ENCODE assay signal across 3 cellular contexts in genomic region chr9:25654417-25654816, GRCh38.
TF ChIP-seq lines count a peak whose summit lies in the region.

No MANE protein-coding gene starts in this region.

TF ChIP-seq in A549, 52 proteins besides CTCF, POLR2A, EP300 and RAD21:
- peak; percentile 66 for TF ChIP-seq MAFK (IDR thresholded peaks at IDR 0.05; ENCODE audit: partially characterized antibody)
- no peak for TF ChIP-seq HOXB5 (CRISPR knock-in tag; IDR thresholded peaks at IDR 0.05)
- no peak for TF ChIP-seq SMC3 (IDR thresholded peaks at IDR 0.05)
TF ChIP-seq in A549: peak in this region for 1.

TF ChIP-seq in GM23338, 12 proteins besides CTCF, POLR2A, EP300 and RAD21:
- TF ChIP-seq REST (IDR thresholded peaks at IDR 0.05; ENCODE audit: unreplicated experiment) (no peak), ZNF114 (CRISPR knock-in tag; IDR thresholded peaks at IDR 0.05) (no peak), EZH2 (IDR thresholded peaks at IDR 0.05; ENCODE audit: low read depth, unreplicated experiment) (no peak), POLR2AphosphoS5 (IDR thresholded peaks at IDR 0.05; ENCODE audit: low read depth) (no peak), EZH2phosphoT487 (IDR thresholded peaks at IDR 0.05; ENCODE audit: unreplicated experiment) (no peak), NANOG (IDR thresholded peaks at IDR 0.05; ENCODE audit: borderline replicate concordance) (no peak), STAT1 (IDR thresholded peaks at IDR 0.05; ENCODE audit: unreplicated experiment) (no peak), ZNF331 (CRISPR knock-in tag; IDR thresholded peaks at IDR 0.05; ENCODE audit: low read depth) (no peak), JUNB (IDR thresholded peaks at IDR 0.05; ENCODE audit: unreplicated experiment) (no peak), CREB1 (CRISPR knock-in tag; IDR thresholded peaks at IDR 0.05; ENCODE audit: low read depth) (no peak)
- TF ChIP-seq, protein P1, sequence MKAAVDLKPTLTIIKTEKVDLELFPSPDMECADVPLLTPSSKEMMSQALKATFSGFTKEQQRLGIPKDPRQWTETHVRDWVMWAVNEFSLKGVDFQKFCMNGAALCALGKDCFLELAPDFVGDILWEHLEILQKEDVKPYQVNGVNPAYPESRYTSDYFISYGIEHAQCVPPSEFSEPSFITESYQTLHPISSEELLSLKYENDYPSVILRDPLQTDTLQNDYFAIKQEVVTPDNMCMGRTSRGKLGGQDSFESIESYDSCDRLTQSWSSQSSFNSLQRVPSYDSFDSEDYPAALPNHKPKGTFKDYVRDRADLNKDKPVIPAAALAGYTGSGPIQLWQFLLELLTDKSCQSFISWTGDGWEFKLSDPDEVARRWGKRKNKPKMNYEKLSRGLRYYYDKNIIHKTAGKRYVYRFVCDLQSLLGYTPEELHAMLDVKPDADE (IDR thresholded peaks at IDR 0.05), result no peak
- TF ChIP-seq, protein P2, sequence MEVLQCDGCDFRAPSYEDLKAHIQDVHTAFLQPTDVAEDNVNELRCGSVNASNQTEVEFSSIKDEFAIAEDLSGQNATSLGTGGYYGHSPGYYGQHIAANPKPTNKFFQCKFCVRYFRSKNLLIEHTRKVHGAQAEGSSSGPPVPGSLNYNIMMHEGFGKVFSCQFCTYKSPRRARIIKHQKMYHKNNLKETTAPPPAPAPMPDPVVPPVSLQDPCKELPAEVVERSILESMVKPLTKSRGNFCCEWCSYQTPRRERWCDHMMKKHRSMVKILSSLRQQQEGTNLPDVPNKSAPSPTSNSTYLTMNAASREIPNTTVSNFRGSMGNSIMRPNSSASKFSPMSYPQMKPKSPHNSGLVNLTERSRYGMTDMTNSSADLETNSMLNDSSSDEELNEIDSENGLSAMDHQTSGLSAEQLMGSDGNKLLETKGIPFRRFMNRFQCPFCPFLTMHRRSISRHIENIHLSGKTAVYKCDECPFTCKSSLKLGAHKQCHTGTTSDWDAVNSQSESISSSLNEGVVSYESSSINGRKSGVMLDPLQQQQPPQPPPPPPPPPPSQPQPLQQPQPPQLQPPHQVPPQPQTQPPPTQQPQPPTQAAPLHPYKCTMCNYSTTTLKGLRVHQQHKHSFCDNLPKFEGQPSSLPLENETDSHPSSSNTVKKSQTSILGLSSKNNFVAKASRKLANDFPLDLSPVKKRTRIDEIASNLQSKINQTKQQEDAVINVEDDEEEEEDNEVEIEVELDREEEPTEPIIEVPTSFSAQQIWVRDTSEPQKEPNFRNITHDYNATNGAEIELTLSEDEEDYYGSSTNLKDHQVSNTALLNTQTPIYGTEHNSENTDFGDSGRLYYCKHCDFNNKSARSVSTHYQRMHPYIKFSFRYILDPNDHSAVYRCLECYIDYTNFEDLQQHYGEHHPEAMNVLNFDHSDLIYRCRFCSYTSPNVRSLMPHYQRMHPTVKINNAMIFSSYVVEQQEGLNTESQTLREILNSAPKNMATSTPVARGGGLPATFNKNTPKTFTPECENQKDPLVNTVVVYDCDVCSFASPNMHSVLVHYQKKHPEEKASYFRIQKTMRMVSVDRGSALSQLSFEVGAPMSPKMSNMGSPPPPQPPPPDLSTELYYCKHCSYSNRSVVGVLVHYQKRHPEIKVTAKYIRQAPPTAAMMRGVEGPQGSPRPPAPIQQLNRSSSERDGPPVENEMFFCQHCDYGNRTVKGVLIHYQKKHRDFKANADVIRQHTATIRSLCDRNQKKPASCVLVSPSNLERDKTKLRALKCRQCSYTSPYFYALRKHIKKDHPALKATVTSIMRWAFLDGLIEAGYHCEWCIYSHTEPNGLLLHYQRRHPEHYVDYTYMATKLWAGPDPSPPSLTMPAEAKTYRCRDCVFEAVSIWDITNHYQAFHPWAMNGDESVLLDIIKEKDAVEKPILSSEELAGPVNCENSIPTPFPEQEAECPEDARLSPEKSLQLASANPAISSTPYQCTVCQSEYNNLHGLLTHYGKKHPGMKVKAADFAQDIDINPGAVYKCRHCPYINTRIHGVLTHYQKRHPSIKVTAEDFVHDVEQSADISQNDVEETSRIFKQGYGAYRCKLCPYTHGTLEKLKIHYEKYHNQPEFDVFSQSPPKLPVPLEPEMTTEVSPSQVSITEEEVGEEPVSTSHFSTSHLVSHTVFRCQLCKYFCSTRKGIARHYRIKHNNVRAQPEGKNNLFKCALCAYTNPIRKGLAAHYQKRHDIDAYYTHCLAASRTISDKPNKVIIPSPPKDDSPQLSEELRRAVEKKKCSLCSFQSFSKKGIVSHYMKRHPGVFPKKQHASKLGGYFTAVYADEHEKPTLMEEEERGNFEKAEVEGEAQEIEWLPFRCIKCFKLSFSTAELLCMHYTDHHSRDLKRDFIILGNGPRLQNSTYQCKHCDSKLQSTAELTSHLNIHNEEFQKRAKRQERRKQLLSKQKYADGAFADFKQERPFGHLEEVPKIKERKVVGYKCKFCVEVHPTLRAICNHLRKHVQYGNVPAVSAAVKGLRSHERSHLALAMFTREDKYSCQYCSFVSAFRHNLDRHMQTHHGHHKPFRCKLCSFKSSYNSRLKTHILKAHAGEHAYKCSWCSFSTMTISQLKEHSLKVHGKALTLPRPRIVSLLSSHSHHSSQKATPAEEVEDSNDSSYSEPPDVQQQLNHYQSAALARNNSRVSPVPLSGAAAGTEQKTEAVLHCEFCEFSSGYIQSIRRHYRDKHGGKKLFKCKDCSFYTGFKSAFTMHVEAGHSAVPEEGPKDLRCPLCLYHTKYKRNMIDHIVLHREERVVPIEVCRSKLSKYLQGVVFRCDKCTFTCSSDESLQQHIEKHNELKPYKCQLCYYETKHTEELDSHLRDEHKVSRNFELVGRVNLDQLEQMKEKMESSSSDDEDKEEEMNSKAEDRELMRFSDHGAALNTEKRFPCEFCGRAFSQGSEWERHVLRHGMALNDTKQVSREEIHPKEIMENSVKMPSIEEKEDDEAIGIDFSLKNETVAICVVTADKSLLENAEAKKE (CRISPR knock-in tag; IDR thresholded peaks at IDR 0.05), result no peak

TF ChIP-seq in H1, 55 proteins besides CTCF, POLR2A, EP300 and RAD21:
- TF ChIP-seq BACH1 (IDR thresholded peaks at IDR 0.05; ENCODE audit: low read length), result peak; percentile 59; the same call in 1 of the 2 replicates
- TF ChIP-seq SIX5 (IDR thresholded peaks at IDR 0.05; ENCODE audit: low read depth, low read length), result no peak
- TF ChIP-seq MAFK (IDR thresholded peaks at IDR 0.05; ENCODE audit: low read depth, low read length), result peak; percentile 76
